Comparison of ENCODE assay signal across 19 cellular contexts in the genomic region with DNA sequence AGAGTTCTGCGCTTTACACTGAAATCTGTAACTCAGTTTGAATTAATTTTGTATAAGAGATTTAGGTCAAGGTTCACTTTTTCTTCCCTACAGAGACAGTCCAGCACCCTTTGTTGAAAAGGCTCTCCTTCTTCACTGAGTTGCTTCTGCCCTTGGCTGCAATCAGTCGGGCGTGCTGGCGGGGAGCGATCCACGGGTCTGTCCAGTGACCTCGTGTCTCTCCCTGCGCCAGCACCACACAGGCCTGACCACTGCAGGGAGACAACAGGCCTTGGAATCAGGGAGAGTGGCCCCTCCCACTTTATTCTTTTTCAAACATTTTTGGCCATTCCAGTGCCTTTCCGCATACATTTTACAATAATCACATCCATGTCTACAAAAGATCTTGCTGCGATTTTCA.
DNase-seq lines count a peak whose midpoint lies in the region; ATAC-seq, FAIRE-seq and TF ChIP-seq lines count a peak whose summit lies in the region.
"Had no signal": no experiment of that assay in that cellular context is flagged by ENCODE, and none has a peak within 500 bp of the region (broad histone marks: within the 10 kb centered on the region; RNA-seq: fewer than 3 reads in every experiment).

No MANE protein-coding gene starts in this region.

- H3K4me1 Mint-ChIP-seq in activated T-cell treated with anti-CD3 and anti-CD28 coated beads, Interleukin-2, amount 50 U/mL, for 72 hours (ENCODE audit: low read depth), result peaks cover 37% of the 10 kb centered on the region
- peaks cover 37% of the 10 kb centered on the region for H3K4me1 Mint-ChIP-seq in astrocyte (ENCODE audit: low read depth, unreplicated experiment)

- FAIRE-seq in astrocyte (lab: Jason Lieb, UNC), result no peak
- FAIRE-seq: A549, GM12878, H54 had no signal

- no peak overlapping the region for H3K4me3 ChIP-seq in astrocyte (ENCODE audit: insufficient read depth, low read depth, low read length)
- H3K4me3 ChIP-seq in trophoblast cell (ENCODE audit: low read depth, low read length), result no peak overlapping the region
- H3K4me3 ChIP-seq: A549, GM12878, GM23248 had no signal

- H3K18ac ChIP-seq in trophoblast cell (ENCODE audit: low read length), result peak overlapping the region; percentile 84

- H3K4me2 ChIP-seq in astrocyte (ENCODE audit: low read length), result no peak overlapping the region
- no peak overlapping the region for H3K4me2 ChIP-seq in trophoblast cell (ENCODE audit: low read length)
- H3K4me2 ChIP-seq: A549 had no signal

- H3K4me1 ChIP-seq in astrocyte (ENCODE audit: insufficient read depth, low read length) (peaks cover 19% of the 10 kb centered on the region), trophoblast cell (ENCODE audit: control insufficient read depth in 1 of 2, insufficient read depth in 2 of 2, low read length in 2 of 2) (peaks cover 26 to 32% of the 10 kb centered on the region in 2 experiments)

- TF ChIP-seq CTCF in astrocyte (IDR thresholded peaks at IDR 0.05; ENCODE audit: insufficient read depth, low read depth, low read length), result no peak

- DNase-seq in activated T-cell treated with anti-CD3 and anti-CD28 coated beads, Interleukin-2, amount 50 U/mL, for 72 hours, result no peak
- no peak for DNase-seq in activated T-cell treated with anti-CD3 and anti-CD28 coated beads for 4 hours
- no peak for DNase-seq in astrocyte (ENCODE audit: low read depth)
- no peak for DNase-seq in trophoblast cell
- no peak for DNase-seq in G401 (ENCODE audit: low spot score)
- DNase-seq in mesenteric fat pad (ENCODE audit: low spot score), result no peak
- DNase-seq: AML-193; CD4-positive, alpha-beta T cell; DMS153; DMS79 treated with DMSO at 0.1 percent for 48 hours; GM23248; HCEC 1CT had no signal

- in situ Hi-C loops in G401 (cut with HindIII; ENCODE audit: low sequenced_read_pairs), result no loop called here

- no peaks in the 10 kb centered on the region for H3K27me3 Mint-ChIP-seq in activated T-cell treated with anti-CD3 and anti-CD28 coated beads, Interleukin-2, amount 50 U/mL, for 72 hours (ENCODE audit: low read depth)
- H3K27me3 Mint-ChIP-seq in astrocyte (ENCODE audit: low read depth, unreplicated experiment), result no peaks in the 10 kb centered on the region
- H3K27me3 Mint-ChIP-seq: CD4-positive, alpha-beta T cell had no signal

- H3K9me3 ChIP-seq in astrocyte (ENCODE audit: insufficient read depth, low read depth, low read length), result no peaks in the 10 kb centered on the region
- no peaks in the 10 kb centered on the region for H3K9me3 ChIP-seq in trophoblast cell (ENCODE audit: insufficient read depth, low read depth, low read length)
- H3K9me3 ChIP-seq: A549 had no signal

- H3K9ac ChIP-seq in astrocyte (ENCODE audit: low read length), result no peak overlapping the region
- no peak overlapping the region for H3K9ac ChIP-seq in trophoblast cell (ENCODE audit: low read length)
- H3K9ac ChIP-seq: GM23248 had no signal

- WGBS in trophoblast cell (ENCODE audit: extremely low coverage, insufficient coverage, insufficient read length), result no CpG with 5 or more reads among the region's 10 CpGs

- H3K79me2 ChIP-seq in astrocyte (ENCODE audit: insufficient read depth, low read length), result peaks cover 46% of the 10 kb centered on the region
- H3K79me2 ChIP-seq in trophoblast cell (ENCODE audit: control insufficient read depth, insufficient read depth, low read length, poor library complexity), result peaks cover 14% of the 10 kb centered on the region

- peak overlapping the region; percentile 90 for H3K14ac ChIP-seq in trophoblast cell (ENCODE audit: low read length)

- H3K36me3 ChIP-seq in astrocyte (ENCODE audit: insufficient read depth, low read length) (no peaks in the 10 kb centered on the region), trophoblast cell (ENCODE audit: control insufficient read depth in 1 of 2, insufficient read depth in 2 of 2, low read length in 2 of 2) (peaks cover 8 to 10% of the 10 kb centered on the region in 2 experiments)

- H3K23ac ChIP-seq in trophoblast cell (ENCODE audit: low read length), result no peak overlapping the region

- H3K36me3 Mint-ChIP-seq in activated T-cell treated with anti-CD3 and anti-CD28 coated beads, Interleukin-2, amount 50 U/mL, for 72 hours (ENCODE audit: insufficient read depth in 2 of 2), result peaks cover 7 to 20% of the 10 kb centered on the region in 2 donors
- peaks cover 18% of the 10 kb centered on the region for H3K36me3 Mint-ChIP-seq in astrocyte (ENCODE audit: low read depth, unreplicated experiment)

- H4K8ac ChIP-seq in trophoblast cell (ENCODE audit: low read depth, low read length), result peak overlapping the region; percentile 66

- H2BK5ac ChIP-seq in trophoblast cell (ENCODE audit: low read depth, low read length, poor library complexity), result peak overlapping the region; percentile 69

- H2BK120ac ChIP-seq in trophoblast cell (ENCODE audit: insufficient read depth, low read length, poor library complexity), result peak overlapping the region; percentile 47

- H2AK5ac ChIP-seq in trophoblast cell (ENCODE audit: low read length), result peak overlapping the region; percentile 89

- ATAC-seq in activated T-cell treated with anti-CD3 and anti-CD28 coated beads, Interleukin-2, amount 50 U/mL, for 72 hours (replicated peaks in 1 of 2), result no peak
- ATAC-seq in GM19452 (IDR thresholded peaks at IDR 0.05; ENCODE audit: unreplicated experiment), result no peak
- ATAC-seq in GM21737 (IDR thresholded peaks at IDR 0.05; ENCODE audit: unreplicated experiment), result no peak
- ATAC-seq: A549, GM12878 had no signal

- H3K27me3 ChIP-seq in astrocyte (ENCODE audit: insufficient read depth, low read length) (no peaks in the 10 kb centered on the region), trophoblast cell (ENCODE audit: insufficient read depth, low read length) (no peaks in the 10 kb centered on the region)

- H2AFZ ChIP-seq in astrocyte (ENCODE audit: low read depth, low read length) (no peak overlapping the region), trophoblast cell (ENCODE audit: insufficient read depth, low read length, poor library complexity) (no peak overlapping the region)
- H2AFZ ChIP-seq: GM23248 had no signal

- peaks cover 34% of the 10 kb centered on the region for H3K79me1 ChIP-seq in trophoblast cell (ENCODE audit: low read length)

- H3K27ac Mint-ChIP-seq in activated T-cell treated with anti-CD3 and anti-CD28 coated beads, Interleukin-2, amount 50 U/mL, for 72 hours, result peak overlapping the region; percentile 66
- peak overlapping the region; percentile 28 for H3K27ac Mint-ChIP-seq in astrocyte (ENCODE audit: unreplicated experiment)
- H3K27ac Mint-ChIP-seq: CD4-positive, alpha-beta T cell had no signal

- no peak overlapping the region for H3K4me3 Mint-ChIP-seq in activated T-cell treated with anti-CD3 and anti-CD28 coated beads, Interleukin-2, amount 50 U/mL, for 72 hours
- H3K4me3 Mint-ChIP-seq in astrocyte (ENCODE audit: unreplicated experiment), result no peak overlapping the region
- H3K4me3 Mint-ChIP-seq: CD4-positive, alpha-beta T cell had no signal

- H2BK12ac ChIP-seq in trophoblast cell (ENCODE audit: low read length), result peak overlapping the region; percentile 92

- H3K27ac ChIP-seq in astrocyte (ENCODE audit: low read depth, low read length), result no peak overlapping the region
- H3K27ac ChIP-seq in trophoblast cell (ENCODE audit: low read depth, low read length), result no peak overlapping the region
- H3K27ac ChIP-seq: 22Rv1, A549, C4-2B had no signal

- H3K4ac ChIP-seq in trophoblast cell (ENCODE audit: low read depth, low read length), result peak overlapping the region; percentile 90

- peak overlapping the region; percentile 84 for H4K91ac ChIP-seq in trophoblast cell (ENCODE audit: low read depth, low read length)

- H3K9me3 Mint-ChIP-seq in activated T-cell treated with anti-CD3 and anti-CD28 coated beads, Interleukin-2, amount 50 U/mL, for 72 hours, result no peaks in the 10 kb centered on the region
- peaks cover 5% of the 10 kb centered on the region for H3K9me3 Mint-ChIP-seq in astrocyte (ENCODE audit: unreplicated experiment)
- H3K9me3 Mint-ChIP-seq: CD4-positive, alpha-beta T cell had no signal

- H4K20me1 ChIP-seq in astrocyte (ENCODE audit: insufficient read depth, low read length), result peaks cover 14% of the 10 kb centered on the region

- no peak overlapping the region for H4K12ac ChIP-seq in trophoblast cell (ENCODE audit: low read depth, low read length)
